In the genomic region with DNA sequence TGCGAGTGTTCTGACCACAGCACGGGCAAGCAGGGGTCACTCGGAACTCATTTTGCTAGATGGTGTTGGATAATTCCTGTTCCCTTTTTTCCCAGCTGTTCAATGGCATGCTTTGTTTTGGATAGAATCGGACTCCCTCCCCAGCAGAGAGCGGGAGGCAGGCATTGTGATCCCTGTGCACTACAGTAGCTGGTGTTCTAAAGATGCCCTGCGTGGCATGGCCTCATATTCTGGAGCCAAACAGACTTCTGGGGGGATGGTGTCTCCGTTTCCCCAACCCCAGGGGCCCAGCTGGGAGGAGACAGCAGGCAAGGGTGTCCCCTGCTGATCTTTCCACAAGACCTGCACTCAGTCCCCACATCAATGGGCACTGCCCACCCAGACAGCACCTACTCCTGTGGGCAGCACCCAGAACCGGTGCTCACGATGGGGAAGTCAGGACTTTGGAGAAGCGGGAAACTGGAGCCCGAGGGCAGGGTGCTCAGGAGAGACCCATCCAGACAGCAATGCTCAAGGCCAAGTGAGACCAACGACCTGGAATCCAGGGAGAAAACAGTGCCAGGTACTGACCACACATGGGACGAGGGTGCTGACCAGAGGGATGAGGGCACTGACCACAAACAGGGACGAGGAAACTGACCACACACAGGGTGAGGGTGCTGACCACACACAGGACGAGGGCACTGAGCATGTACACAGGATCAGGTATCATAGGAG, we compare ENCODE assay signal across 30 cellular contexts.
A peak's percentile ranks its signal among the peaks of the same experiment; 100 is the strongest.
DNase-seq lines count a peak whose midpoint lies in the region; ATAC-seq and TF ChIP-seq lines count a peak whose summit lies in the region.
"Had no signal": no experiment of that assay in that cellular context is flagged by ENCODE, and none has a peak within 500 bp of the region (broad histone marks: within the 10 kb centered on the region; RNA-seq: fewer than 3 reads in every experiment).

No MANE protein-coding gene starts in this region.

- peaks cover 0 to 6% (median 0%) of the 10 kb centered on the region in 12 donors for H3K9me3 ChIP-seq in heart left ventricle
- peaks cover 0 to 12% (median 4%) of the 10 kb centered on the region in 4 donors for H3K9me3 ChIP-seq in esophagus muscularis mucosa
- no peaks in the 10 kb centered on the region for H3K9me3 ChIP-seq in vagina
- H3K9me3 ChIP-seq: SK-N-SH, testis, uterus had no signal

- ATAC-seq in Right ventricle myocardium inferior: no peak
- no peak for ATAC-seq in heart left ventricle
- ATAC-seq in HG03457 (IDR thresholded peaks at IDR 0.05; ENCODE audit: unreplicated experiment): no peak
- ATAC-seq in GM18517 (IDR thresholded peaks at IDR 0.05; ENCODE audit: unreplicated experiment): no peak
- no peak for ATAC-seq in GM21381 (IDR thresholded peaks at IDR 0.05; ENCODE audit: unreplicated experiment)
- ATAC-seq: gastroesophageal sphincter, PC-3 had no signal

- TF ChIP-seq POLR2A in heart left ventricle (IDR thresholded peaks at IDR 0.05): no peak
- TF ChIP-seq POLR2A in esophagus muscularis mucosa (IDR thresholded peaks at IDR 0.05; ENCODE audit: low read depth): no peak
- TF ChIP-seq POLR2A in vagina (IDR thresholded peaks at IDR 0.05): no peak

- H3K4me3 ChIP-seq in heart left ventricle: no peak overlapping the region
- no peak overlapping the region for H3K4me3 ChIP-seq in esophagus muscularis mucosa
- no peak overlapping the region for H3K4me3 ChIP-seq in vagina
- H3K4me3 ChIP-seq: gastroesophageal sphincter, testis, uterus had no signal

- intact Hi-C loops in Right ventricle myocardium inferior (cut with DNase I) (no loop called here), heart left ventricle (cut with DNase I) (no loop called here), esophagus muscularis mucosa (cut with DNase I) (no loop called here), vagina (cut with DNase I) (no loop called here)

- no peak for TF ChIP-seq EP300 in esophagus muscularis mucosa (IDR thresholded peaks at IDR 0.05)

- H3K27ac Mint-ChIP-seq in osteocyte (ENCODE audit: unreplicated experiment): no peak overlapping the region
- H3K27ac Mint-ChIP-seq: activated B cell treated with CpG ODN at 0.5 μM for 24 hours; activated naive CD4-positive, alpha-beta T cell treated with anti-CD3 and anti-CD28 coated beads, Interleukin-2, amount 10 ng/mL, durations not matched to agents 7 days and 5 days; activated T-helper 1 cell treated with anti-CD3 and anti-CD28 coated beads, Interleukin-12 subunit alpha, Interleukin-12 subunit beta, Interleukin-2, Interleukin-4 antibody, amounts not matched to agents 30 ng/mL and 10 ng/mL and 1 ng/mL, durations not matched to agents 14 hours and 24 hours and 36 hours; CD4-positive, alpha-beta memory T cell; T-helper 1 cell treated with Interleukin-12 subunit alpha and Interleukin-12 subunit beta and Interleukin-4 antibody, amounts not matched to agents 30 μg/mL and 1 μg/mL, for 36 hours had no signal

- no peaks in the 10 kb centered on the region for H3K36me3 ChIP-seq in heart left ventricle
- H3K36me3 ChIP-seq in esophagus muscularis mucosa: no peaks in the 10 kb centered on the region
- no peaks in the 10 kb centered on the region for H3K36me3 ChIP-seq in vagina
- H3K36me3 ChIP-seq: gastroesophageal sphincter, uterus had no signal

- H3K36me3 Mint-ChIP-seq in osteocyte (ENCODE audit: unreplicated experiment): no peaks in the 10 kb centered on the region
- H3K36me3 Mint-ChIP-seq: activated naive CD4-positive, alpha-beta T cell treated with anti-CD3 and anti-CD28 coated beads, Interleukin-2, amount 10 ng/mL, durations not matched to agents 7 days and 5 days; brain; CD4-positive, alpha-beta memory T cell; naive B cell had no signal

- H3K27me3 ChIP-seq in heart left ventricle (peaks cover 0 to 31% (median 0%) of the 10 kb centered on the region in 9 donors), esophagus muscularis mucosa (peaks cover 0 to 54% (median 0%) of the 10 kb centered on the region in 4 donors), vagina (no peaks in the 10 kb centered on the region)
- H3K27me3 ChIP-seq: testis, uterus had no signal

- H3K27ac ChIP-seq in heart left ventricle (no peak overlapping the region), esophagus muscularis mucosa (replicated peaks in 1 of 4) (no peak overlapping the region), vagina (no peak overlapping the region)
- H3K27ac ChIP-seq: gastroesophageal sphincter, HL-60, testis, uterus had no signal

- no peak overlapping the region for H3K4me3 Mint-ChIP-seq in osteocyte (ENCODE audit: unreplicated experiment)
- H3K4me3 Mint-ChIP-seq: activated B cell treated with CpG ODN at 0.5 μM for 24 hours; activated naive CD4-positive, alpha-beta T cell treated with anti-CD3 and anti-CD28 coated beads, Interleukin-2, amount 10 ng/mL, durations not matched to agents 7 days and 5 days; activated T-helper 1 cell treated with anti-CD3 and anti-CD28 coated beads, Interleukin-12 subunit alpha, Interleukin-12 subunit beta, Interleukin-2, Interleukin-4 antibody, amounts not matched to agents 30 ng/mL and 10 ng/mL and 1 ng/mL, durations not matched to agents 14 hours and 24 hours and 36 hours; brain; CD4-positive, alpha-beta memory T cell; naive B cell; T-helper 1 cell treated with Interleukin-12 subunit alpha and Interleukin-12 subunit beta and Interleukin-4 antibody, amounts not matched to agents 30 μg/mL and 1 μg/mL, for 36 hours had no signal

- 65 to 74% (median 69%) methylated on average over 12 to 15 of the region's 15 CpGs for WGBS in heart left ventricle, 4 donors
- 67% methylated on average over 12 of the region's 15 CpGs for WGBS in esophagus muscularis mucosa

- TF ChIP-seq CTCF in heart left ventricle (IDR thresholded peaks at IDR 0.05) (no peak), esophagus muscularis mucosa (IDR thresholded peaks at IDR 0.05) (no peak), osteocyte (IDR thresholded peaks at IDR 0.05) (no peak), vagina (IDR thresholded peaks at IDR 0.05) (no peak)

- no peaks in the 10 kb centered on the region for H3K9me3 Mint-ChIP-seq in osteocyte (ENCODE audit: unreplicated experiment)
- H3K9me3 Mint-ChIP-seq: activated B cell treated with CpG ODN at 0.5 μM for 24 hours; activated naive CD4-positive, alpha-beta T cell treated with anti-CD3 and anti-CD28 coated beads, Interleukin-2, amount 10 ng/mL, durations not matched to agents 7 days and 5 days; activated T-helper 1 cell treated with anti-CD3 and anti-CD28 coated beads, Interleukin-12 subunit alpha, Interleukin-12 subunit beta, Interleukin-2, Interleukin-4 antibody, amounts not matched to agents 30 ng/mL and 10 ng/mL and 1 ng/mL, durations not matched to agents 14 hours and 24 hours and 36 hours; T-helper 1 cell treated with Interleukin-12 subunit alpha and Interleukin-12 subunit beta and Interleukin-4 antibody, amounts not matched to agents 30 μg/mL and 1 μg/mL, for 36 hours had no signal

- no peaks in the 10 kb centered on the region for H3K4me1 Mint-ChIP-seq in osteocyte (ENCODE audit: unreplicated experiment)
- H3K4me1 Mint-ChIP-seq: activated B cell treated with CpG ODN at 0.5 μM for 24 hours; activated naive CD4-positive, alpha-beta T cell treated with anti-CD3 and anti-CD28 coated beads, Interleukin-2, amount 10 ng/mL, durations not matched to agents 7 days and 5 days; CD4-positive, alpha-beta memory T cell; naive B cell had no signal

- H3K4me1 ChIP-seq in heart left ventricle: no peaks in the 10 kb centered on the region
- H3K4me1 ChIP-seq in esophagus muscularis mucosa: no peaks in the 10 kb centered on the region
- H3K4me1 ChIP-seq in vagina: no peaks in the 10 kb centered on the region
- H3K4me1 ChIP-seq: gastroesophageal sphincter, testis, uterus had no signal

- H3K27me3 Mint-ChIP-seq in osteocyte (ENCODE audit: unreplicated experiment): no peaks in the 10 kb centered on the region
- H3K27me3 Mint-ChIP-seq: activated B cell treated with CpG ODN at 0.5 μM for 24 hours had no signal

- DNase-seq in Right ventricle myocardium inferior (ENCODE audit: missing footprints) (peak; percentile 56), heart left ventricle (no peak), esophagus muscularis mucosa (ENCODE audit: extremely low spot score) (peak; percentile 90), osteocyte (ENCODE audit: extremely low spot score, unreplicated experiment) (peak; percentile 76), vagina (ENCODE audit: extremely low spot score in 2 of 2) (peak; percentile 65 to 82)
- DNase-seq: activated B cell treated with CpG ODN at 0.5 μM for 24 hours; activated CD4-positive, alpha-beta T cell treated with anti-CD3 and anti-CD28 coated beads, Interleukin-2, amount 50 U/mL, for 1 hour; AML-193; amniotic stem cell; CD4-positive, alpha-beta memory T cell; KG1; mesendoderm; naive B cell; NCI-H1105; NCI-H2029; NCI-H524 treated with DMSO at 0.1 percent for 48 hours; PC-3; SK-N-SH; stimulated activated naive CD4-positive, alpha-beta T cell; testis; uterus had no signal

Comparison
In these comparisons a context has a peak if more than half of its experiments do, and no peak if none do; other contexts are left out.
1. DNase-seq: peak in Right ventricle myocardium inferior (single experiment), esophagus muscularis mucosa (single experiment), osteocyte (single experiment) and vagina (2 of 2); none in heart left ventricle (0 of 5).